In the genomic region with DNA sequence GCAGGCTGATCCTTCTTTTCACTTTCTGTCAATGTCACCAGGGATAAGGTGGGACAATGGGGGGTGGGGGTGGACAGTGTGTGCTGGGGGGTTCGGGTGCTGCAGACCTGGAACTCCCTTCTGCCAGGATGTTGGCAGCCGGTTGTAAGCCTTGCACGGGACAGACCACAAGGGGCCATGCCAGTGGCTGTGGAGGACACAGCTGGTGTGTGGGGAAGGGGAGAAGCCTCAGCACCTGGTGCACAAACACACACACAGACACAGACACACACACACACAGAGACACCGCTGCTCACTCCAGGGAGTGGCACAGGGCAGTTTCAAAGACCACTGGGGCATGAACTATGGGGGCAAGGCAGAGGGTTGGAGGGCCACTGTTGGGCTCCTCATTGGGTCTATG, we compare ENCODE assay signal across 28 cellular contexts. TPM values are rescaled to one million over a fixed set of nuclear protein-coding genes. Genes with fewer than 3 reads are reported as not detected.
"Had no signal": no experiment of that assay in that cellular context is flagged by ENCODE, and none has a peak within 500 bp of the region (broad histone marks: within the 10 kb centered on the region; RNA-seq: fewer than 3 reads in every experiment).

No MANE protein-coding gene starts in this region.

- H3K4me3 ChIP-seq: left lung, pancreas, psoas muscle, right atrium auricular region, skin epidermis, stomach, suprapubic skin, vagina had no signal

- H3K27ac ChIP-seq: foreskin keratinocyte, pancreas, psoas muscle, suprapubic skin, vagina had no signal

- H3K4me1 Mint-ChIP-seq: nephron had no signal

- H3K4me1 ChIP-seq: foreskin keratinocyte, pancreas had no signal

- ATAC-seq: activated CD4-positive, CD25-positive, alpha-beta regulatory T cell treated with anti-CD3 and anti-CD28 coated beads, Interleukin-2, amount 50 U/mL, for 24 hours; activated T-cell treated with anti-CD3 and anti-CD28 coated beads, Interleukin-2, amount 50 U/mL, for 4 hours; foreskin keratinocyte; left lung; pancreas; psoas muscle; stimulated activated effector memory CD8-positive, alpha-beta T cell treated with anti-CD3 and anti-CD28 coated beads, Interleukin-12 subunit alpha, Interleukin-12 subunit beta, amount 100 ng/mL, for 72 hours; T-helper 17 cell had no signal

- H3K9me3 ChIP-seq: left lung, pancreas, psoas muscle, right atrium auricular region, stomach, suprapubic skin, vagina had no signal

- H3K27me3 ChIP-seq: pancreas, right atrium auricular region, vagina had no signal

- DNase-seq: activated CD4-positive, alpha-beta T cell treated with anti-CD3 and anti-CD28 coated beads, Interleukin-2, amount 10 ng/mL, durations not matched to agents 24 days and 14 days; activated CD8-positive, alpha-beta memory T cell treated with anti-CD3 and anti-CD28 coated beads for 24 hours; activated CD8-positive, alpha-beta memory T cell treated with anti-CD3 and anti-CD28 coated beads, Interleukin-2, amount 50 U/mL, for 4 hours; activated naive CD4-positive, alpha-beta T cell treated with Interleukin-2 at 50 U/mL for 16 hours; activated naive CD8-positive, alpha-beta T cell treated with anti-CD3 and anti-CD28 coated beads for 36 hours; activated T-cell treated with anti-CD3 and anti-CD28 coated beads, Interleukin-2, amount 50 U/mL, for 4 hours; central memory CD4-positive, alpha-beta T cell; dermis blood vessel endothelial cell; effector CD8-positive, alpha-beta T cell; erythroblast; foreskin keratinocyte; kidney glomerular epithelial cell; mammary epithelial cell; stimulated activated CD4-positive, alpha-beta T cell treated with anti-CD3 and anti-CD28 coated beads, Interleukin-2, amount 100 ng/mL, for 24 hours; stomach; T-helper 17 cell; trophoblast cell had no signal

- H3K27me3 Mint-ChIP-seq: T-helper 17 cell had no signal

- H3K4me3 Mint-ChIP-seq: activated CD4-positive, alpha-beta T cell treated with anti-CD3 and anti-CD28 coated beads, Interleukin-2, amount 10 ng/mL, durations not matched to agents 24 days and 14 days; activated naive CD8-positive, alpha-beta T cell treated with anti-CD3 and anti-CD28 coated beads for 36 hours; activated T-cell treated with anti-CD3 and anti-CD28 coated beads, Interleukin-2, amount 50 U/mL, for 4 hours; nephron; stimulated activated effector memory CD8-positive, alpha-beta T cell treated with anti-CD3 and anti-CD28 coated beads, Interleukin-12 subunit alpha, Interleukin-12 subunit beta, amount 100 ng/mL, for 72 hours; T-helper 17 cell had no signal

- H3K36me3 ChIP-seq: left lung, pancreas, right atrium auricular region, stomach, suprapubic skin, vagina had no signal

- H3K27ac Mint-ChIP-seq: activated CD4-positive, alpha-beta T cell treated with anti-CD3 and anti-CD28 coated beads, Interleukin-2, amount 10 ng/mL, durations not matched to agents 24 days and 14 days; activated naive CD8-positive, alpha-beta T cell treated with anti-CD3 and anti-CD28 coated beads for 36 hours; nephron; stimulated activated effector memory CD8-positive, alpha-beta T cell treated with anti-CD3 and anti-CD28 coated beads, Interleukin-12 subunit alpha, Interleukin-12 subunit beta, amount 100 ng/mL, for 72 hours; T-helper 17 cell had no signal

- H3K9me3 Mint-ChIP-seq: activated CD4-positive, alpha-beta T cell treated with anti-CD3 and anti-CD28 coated beads, Interleukin-2, amount 10 ng/mL, durations not matched to agents 24 days and 14 days; activated naive CD8-positive, alpha-beta T cell treated with anti-CD3 and anti-CD28 coated beads for 36 hours; activated T-cell treated with anti-CD3 and anti-CD28 coated beads, Interleukin-2, amount 50 U/mL, for 4 hours; nephron; stimulated activated effector memory CD8-positive, alpha-beta T cell treated with anti-CD3 and anti-CD28 coated beads, Interleukin-12 subunit alpha, Interleukin-12 subunit beta, amount 100 ng/mL, for 72 hours had no signal

RNA-seq across cellular contexts. Expression of gene F2RL3, which starts 3.6 kb away (rescaled TPM):
- total RNA-seq: activated CD4-positive, alpha-beta T cell treated with anti-CD3 and anti-CD28 coated beads, Interleukin-2, amount 10 ng/mL, durations not matched to agents 24 days and 14 days; activated naive CD8-positive, alpha-beta T cell treated with anti-CD3 and anti-CD28 coated beads for 36 hours; astrocyte; foreskin keratinocyte had no signal
- polyA plus RNA-seq: foreskin keratinocyte had no signal
